10 cellular contexts compared by ENCODE assay signal in genomic region chr17:39548494-39548893, GRCh38. TPM values are rescaled to one million over a fixed set of nuclear protein-coding genes. Genes with fewer than 3 reads are reported as not detected.
"Had no signal": no experiment of that assay in that cellular context is flagged by ENCODE, and none has a peak within 500 bp of the region (broad histone marks: within the 10 kb centered on the region; RNA-seq: fewer than 3 reads in every experiment).

No MANE protein-coding gene starts in this region.

- H3K27ac ChIP-seq: body of pancreas, left lung, upper lobe of right lung had no signal

- H3K9me3 Mint-ChIP-seq: activated CD4-positive, alpha-beta memory T cell treated with anti-CD3 and anti-CD28 coated beads, Interleukin-2, amount 10 ng/mL, durations not matched to agents 7 days and 5 days; activated naive CD8-positive, alpha-beta T cell treated with anti-CD3 and anti-CD28 coated beads, Interleukin-2, amount 50 U/mL, for 24 hours; activated T-cell treated with anti-CD3 and anti-CD28 coated beads, Interleukin-2, amount 50 U/mL, for 72 hours; endodermal cell; natural killer cell treated with Interleukin-12 subunit alpha and Interleukin-12 subunit beta and Interleukin-15 and Interleukin-18, amount 100 ng/mL, for 72 hours had no signal

- H3K4me1 Mint-ChIP-seq: activated naive CD8-positive, alpha-beta T cell treated with anti-CD3 and anti-CD28 coated beads, Interleukin-2, amount 50 U/mL, for 24 hours; endodermal cell had no signal

- H3K4me1 ChIP-seq: left lung had no signal

- H3K27me3 Mint-ChIP-seq: activated CD4-positive, alpha-beta memory T cell treated with anti-CD3 and anti-CD28 coated beads, Interleukin-2, amount 10 ng/mL, durations not matched to agents 7 days and 5 days; activated naive CD8-positive, alpha-beta T cell treated with anti-CD3 and anti-CD28 coated beads, Interleukin-2, amount 50 U/mL, for 24 hours; natural killer cell treated with Interleukin-12 subunit alpha and Interleukin-12 subunit beta and Interleukin-15 and Interleukin-18, amount 100 ng/mL, for 72 hours had no signal

- H3K27ac Mint-ChIP-seq: activated CD4-positive, alpha-beta memory T cell treated with anti-CD3 and anti-CD28 coated beads, Interleukin-2, amount 10 ng/mL, durations not matched to agents 7 days and 5 days; activated naive CD8-positive, alpha-beta T cell treated with anti-CD3 and anti-CD28 coated beads, Interleukin-2, amount 50 U/mL, for 24 hours; activated T-cell treated with anti-CD3 and anti-CD28 coated beads, Interleukin-2, amount 50 U/mL, for 72 hours; endodermal cell; natural killer cell treated with Interleukin-12 subunit alpha and Interleukin-12 subunit beta and Interleukin-15 and Interleukin-18, amount 100 ng/mL, for 72 hours had no signal

- H3K36me3 Mint-ChIP-seq: natural killer cell treated with Interleukin-12 subunit alpha and Interleukin-12 subunit beta and Interleukin-15 and Interleukin-18, amount 100 ng/mL, for 72 hours had no signal

- H3K9me3 ChIP-seq: body of pancreas, left lung, upper lobe of right lung had no signal

- H3K27me3 ChIP-seq: body of pancreas, left lung, upper lobe of right lung had no signal

- H3K4me3 ChIP-seq: body of pancreas, left lung, upper lobe of right lung had no signal

- H3K4me3 Mint-ChIP-seq: activated CD4-positive, alpha-beta memory T cell treated with anti-CD3 and anti-CD28 coated beads, Interleukin-2, amount 10 ng/mL, durations not matched to agents 7 days and 5 days; activated naive CD8-positive, alpha-beta T cell treated with anti-CD3 and anti-CD28 coated beads, Interleukin-2, amount 50 U/mL, for 24 hours; activated T-cell treated with anti-CD3 and anti-CD28 coated beads, Interleukin-2, amount 50 U/mL, for 72 hours; endodermal cell; natural killer cell treated with Interleukin-12 subunit alpha and Interleukin-12 subunit beta and Interleukin-15 and Interleukin-18, amount 100 ng/mL, for 72 hours had no signal

RNA-seq across cellular contexts. Expression of gene NEUROD2, which starts 59.2 kb away (rescaled TPM):
- total RNA-seq: activated CD4-positive, alpha-beta memory T cell treated with anti-CD3 and anti-CD28 coated beads, Interleukin-2, amount 10 ng/mL, durations not matched to agents 7 days and 5 days; activated T-cell treated with anti-CD3 and anti-CD28 coated beads, Interleukin-2, amount 50 U/mL, for 72 hours; body of pancreas; dermis microvascular lymphatic vessel endothelial cell; endodermal cell; left lung; natural killer cell treated with Interleukin-12 subunit alpha and Interleukin-12 subunit beta and Interleukin-15 and Interleukin-18, amount 100 ng/mL, for 72 hours; posterior vena cava; upper lobe of right lung had no signal
